Comparison of ENCODE assay signal across 8 cellular contexts in genomic region chr1:76901158-76901767, GRCh38. TPM values are rescaled to one million over a fixed set of nuclear protein-coding genes. Genes with fewer than 3 reads are reported as not detected.
DNase-seq lines count a peak whose midpoint lies in the region; ATAC-seq lines count a peak whose summit lies in the region.

No MANE protein-coding gene starts in this region.

- no peaks in the 10 kb centered on the region for H3K27me3 ChIP-seq in aorta (ENCODE audit: control insufficient read depth in 1 of 2, insufficient read depth in 2 of 2, low read length in 1 of 2)

- H3K4me3 ChIP-seq in aorta (ENCODE audit: low read length in 2 of 2): no peak overlapping the region

- no peaks in the 10 kb centered on the region for H3K4me1 Mint-ChIP-seq in activated T-helper 17 cell treated with anti-CD3 and anti-CD28 coated beads, Interleukin-2, amount 50 U/mL, for 72 hours

- H3K9me3 Mint-ChIP-seq in activated T-helper 17 cell treated with anti-CD3 and anti-CD28 coated beads, Interleukin-2, amount 50 U/mL, for 72 hours: no peaks in the 10 kb centered on the region

- no peak overlapping the region for H3K27ac ChIP-seq in aorta (ENCODE audit: low read depth in 1 of 2, low read length in 2 of 2)

- no peaks in the 10 kb centered on the region for H3K36me3 Mint-ChIP-seq in activated T-helper 17 cell treated with anti-CD3 and anti-CD28 coated beads, Interleukin-2, amount 50 U/mL, for 72 hours (ENCODE audit: low read depth)

- peaks cover 0 to 1% of the 10 kb centered on the region in 2 donors for H3K4me1 ChIP-seq in aorta (ENCODE audit: control insufficient read depth in 1 of 2, insufficient read depth in 2 of 2, low read length in 2 of 2)

- H3K27ac Mint-ChIP-seq in activated T-helper 17 cell treated with anti-CD3 and anti-CD28 coated beads, Interleukin-2, amount 50 U/mL, for 72 hours: no peak overlapping the region

- DNase-seq in EH (ENCODE audit: low read depth) (peak; percentile 75), NCI-H460 (ENCODE audit: extremely low read depth, low read depth) (peak; percentile 48), hippocampal formation (lab: John Stamatoyannopoulos, UW) (peak; percentile 5), aorta (no peak)
- peak; percentile 12 for DNase-seq in stimulated activated CD4-positive, alpha-beta T cell treated with anti-CD3 and anti-CD28 coated beads, Interleukin-4, amount 100 ng/mL, for 1 hour

- peaks cover 4% of the 10 kb centered on the region for H3K27me3 Mint-ChIP-seq in activated T-helper 17 cell treated with anti-CD3 and anti-CD28 coated beads, Interleukin-2, amount 50 U/mL, for 72 hours

- ATAC-seq in GM19372 (IDR thresholded peaks at IDR 0.05; ENCODE audit: low read depth, unreplicated experiment) (peak; percentile 98), HG03175 (IDR thresholded peaks at IDR 0.05; ENCODE audit: unreplicated experiment) (peak; percentile 98), aorta (ENCODE audit: low FRiP score) (no peak)
- ATAC-seq in activated T-helper 17 cell treated with anti-CD3 and anti-CD28 coated beads, Interleukin-2, amount 50 U/mL, for 72 hours (replicated peaks): peak; percentile 75

- H3K9me3 ChIP-seq in aorta (ENCODE audit: control insufficient read depth, low read length): no peaks in the 10 kb centered on the region

- no peak overlapping the region for H3K4me3 Mint-ChIP-seq in activated T-helper 17 cell treated with anti-CD3 and anti-CD28 coated beads, Interleukin-2, amount 50 U/mL, for 72 hours

- intact Hi-C loops in aorta (cut with DNase I): no loop called here

- WGBS in aorta, 2 donors: 95 to 99% methylated on average over 2 of the region's 2 CpGs

- no peaks in the 10 kb centered on the region for H3K36me3 ChIP-seq in aorta (ENCODE audit: control insufficient read depth in 1 of 2, insufficient read depth in 2 of 2, low read length in 1 of 2)

RNA-seq across cellular contexts. Expression of gene ST6GALNAC5, which starts 34.0 kb away (rescaled TPM):
- 0.23 and 0.32 TPM in 2 replicates for total RNA-seq in NCI-H460 (2014; rRNA removed; shearing (Covaris generic))
- polyA plus RNA-seq in NCI-H460 (2014; cell fraction: nucleus; rRNA removed): 0.17 TPM in 1 of 2 replicates, not detected in the other
- total RNA-seq in activated T-helper 17 cell treated with anti-CD3 and anti-CD28 coated beads, Interleukin-2, amount 50 U/mL, for 72 hours: not detected
- 10 to 100 TPM in 1 of 2 donors, 1 to 10 TPM in 1; 9.8 to 11.7 TPM for total RNA-seq in aorta
- 1 to 10 TPM; 2.6 to 3.6 TPM for polyA plus RNA-seq in aorta

Comparison
In these comparisons a context has a peak if more than half of its experiments do, and no peak if none do; other contexts are left out.
1. DNase-seq: peak in EH (single experiment), NCI-H460 (single experiment), hippocampal formation (2 of 2) and stimulated activated CD4-positive, alpha-beta T cell treated with anti-CD3 and anti-CD28 coated beads, Interleukin-4, amount 100 ng/mL, for 1 hour (single experiment); none in aorta (0 of 2).